In the genomic region with DNA sequence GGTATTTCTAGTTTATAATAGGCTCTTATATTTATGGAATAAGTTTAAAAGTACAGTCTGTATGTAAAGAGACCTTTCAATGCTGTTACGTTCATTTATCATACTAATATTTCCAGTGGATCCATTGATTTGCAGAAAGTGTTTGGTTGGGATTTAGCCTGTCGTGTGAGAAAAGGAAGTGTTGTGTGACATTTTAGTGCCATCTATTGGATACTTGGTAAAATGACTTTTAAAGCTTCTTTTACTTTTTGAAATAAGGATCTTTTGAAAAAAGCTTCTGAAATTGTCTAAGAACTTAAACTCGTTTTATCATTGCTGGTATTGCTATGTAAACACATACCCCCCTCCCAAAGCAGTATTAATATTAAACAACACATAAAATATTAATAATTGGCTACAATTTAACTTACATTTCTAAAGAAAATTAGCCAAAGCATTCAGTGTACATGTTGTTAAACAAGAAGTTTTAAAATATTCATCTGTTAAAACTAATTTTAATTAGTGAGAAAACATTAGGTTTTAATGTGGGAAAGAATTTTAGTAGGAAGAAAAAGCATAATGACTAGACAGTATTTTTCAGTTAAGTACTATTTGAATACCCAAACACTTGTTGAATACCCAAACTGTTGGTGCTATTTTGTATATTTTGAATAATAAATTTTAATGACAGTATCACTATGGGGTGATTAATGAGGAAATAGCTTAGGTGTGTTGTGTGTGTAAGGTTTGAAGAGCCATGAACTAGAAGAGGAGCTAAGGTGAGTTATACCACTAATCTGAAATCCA, we compare ENCODE assay signal across 8 cellular contexts. TPM values are rescaled to one million over a fixed set of nuclear protein-coding genes. Genes with fewer than 3 reads are reported as not detected.
DNase-seq lines count a peak whose midpoint lies in the region; ATAC-seq, FAIRE-seq and TF ChIP-seq lines count a peak whose summit lies in the region.

No MANE protein-coding gene starts in this region.

- peak in 1 of 2 donors; percentile 22 for ATAC-seq in CD4-positive, CD25-positive, alpha-beta regulatory T cell (ENCODE audit: low read depth in 2 of 2)
- ATAC-seq in T-helper 17 cell, result peak; percentile 47
- no peak for ATAC-seq in GM19035 (IDR thresholded peaks at IDR 0.05; ENCODE audit: unreplicated experiment)

- peak; percentile 87 for FAIRE-seq in small intestine (lab: Jason Lieb, UNC)

- H3K4me3 ChIP-seq in CD4-positive, CD25-positive, alpha-beta regulatory T cell (ENCODE audit: low read depth, low read length), result no peak overlapping the region
- H3K4me3 ChIP-seq in HFF-Myc (replicated peaks; ENCODE audit: low read depth, low read length) (no peak overlapping the region), small intestine (ENCODE audit: low read depth in 1 of 2, low read length in 2 of 2) (no peak overlapping the region)

- WGBS in small intestine, 3 donors, result 6 to 9% (median 6%) methylated on average over 3 of the region's 3 CpGs

- H3K36me3 Mint-ChIP-seq in CD4-positive, CD25-positive, alpha-beta regulatory T cell, result peaks cover 16% of the 10 kb centered on the region
- H3K36me3 Mint-ChIP-seq in T-helper 17 cell (ENCODE audit: low read depth), result peaks cover 4% of the 10 kb centered on the region

- peak overlapping the region in 1 of 3 donors; percentile 41 for H3K27ac Mint-ChIP-seq in CD4-positive, CD25-positive, alpha-beta regulatory T cell
- no peak overlapping the region for H3K27ac Mint-ChIP-seq in T-helper 17 cell

- H3K4me1 Mint-ChIP-seq in CD4-positive, CD25-positive, alpha-beta regulatory T cell, result peaks cover 19 to 47% (median 28%) of the 10 kb centered on the region in 4 donors
- H3K4me1 Mint-ChIP-seq in T-helper 17 cell, result peaks cover 14% of the 10 kb centered on the region

- H3K27ac ChIP-seq in CD4-positive, CD25-positive, alpha-beta regulatory T cell (ENCODE audit: insufficient read depth, low read length, poor library complexity, severe bottlenecking), result peak overlapping the region; percentile 25
- no peak overlapping the region for H3K27ac ChIP-seq in small intestine (ENCODE audit: low read depth in 1 of 2, low read length in 1 of 2)

- H3K9me3 Mint-ChIP-seq in CD4-positive, CD25-positive, alpha-beta regulatory T cell, result no peaks in the 10 kb centered on the region

- H3K27me3 Mint-ChIP-seq in CD4-positive, CD25-positive, alpha-beta regulatory T cell, result no peaks in the 10 kb centered on the region
- H3K27me3 Mint-ChIP-seq in T-helper 17 cell, result no peaks in the 10 kb centered on the region

- peak in 2 of 3 donors; percentile 58 to 62 for DNase-seq in CD4-positive, CD25-positive, alpha-beta regulatory T cell
- DNase-seq in HFF-Myc (ENCODE audit: extremely low read depth, low read depth) (peak; percentile 15), T-helper 17 cell (no peak), germinal center (ENCODE audit: low spot score) (peak; percentile 10), small intestine (peak; percentile 40)
- no peak for DNase-seq in activated CD8-positive, alpha-beta memory T cell treated with anti-CD3 and anti-CD28 coated beads, Interleukin-2, amount 50 U/mL, for 48 hours
- no peak for DNase-seq in activated CD4-positive, alpha-beta T cell treated with anti-CD3 and anti-CD28 coated beads, Interleukin-2, amount 50 U/mL, for 1 hour

- H3K4me3 Mint-ChIP-seq in CD4-positive, CD25-positive, alpha-beta regulatory T cell, result no peak overlapping the region
- H3K4me3 Mint-ChIP-seq in T-helper 17 cell, result no peak overlapping the region

- no peaks in the 10 kb centered on the region for H3K4me1 ChIP-seq in CD4-positive, CD25-positive, alpha-beta regulatory T cell (ENCODE audit: control insufficient read depth, insufficient read depth, low read length, poor library complexity, severe bottlenecking)
- H3K4me1 ChIP-seq in small intestine (ENCODE audit: control insufficient read depth in 2 of 2, insufficient read depth in 1 of 2, low read depth in 1 of 2, low read length in 1 of 2), result no peaks in the 10 kb centered on the region

- H3K36me3 ChIP-seq in CD4-positive, CD25-positive, alpha-beta regulatory T cell (ENCODE audit: control insufficient read depth, insufficient read depth, low read length), result peaks cover 19% of the 10 kb centered on the region
- H3K36me3 ChIP-seq in small intestine (ENCODE audit: control insufficient read depth in 2 of 2, insufficient read depth in 2 of 2, low read length in 2 of 2), result peaks cover 0 to 1% of the 10 kb centered on the region in 2 donors

- no peaks in the 10 kb centered on the region for H3K27me3 ChIP-seq in CD4-positive, CD25-positive, alpha-beta regulatory T cell (ENCODE audit: control insufficient read depth, insufficient read depth, low read length)
- H3K27me3 ChIP-seq in small intestine (ENCODE audit: control insufficient read depth in 2 of 2, insufficient read depth in 2 of 2, low read length in 2 of 2), result no peaks in the 10 kb centered on the region

- TF ChIP-seq CTCF in HFF-Myc (IDR thresholded peaks at IDR 0.05; ENCODE audit: low read depth, low read length, missing control alignments), result no peak

- no peaks in the 10 kb centered on the region for H3K9me3 ChIP-seq in CD4-positive, CD25-positive, alpha-beta regulatory T cell (ENCODE audit: control insufficient read depth in 2 of 2, low read length in 2 of 2)
- H3K9me3 ChIP-seq in T-helper 17 cell (ENCODE audit: control insufficient read depth, low read length, poor library complexity, severe bottlenecking) (no peaks in the 10 kb centered on the region), small intestine (ENCODE audit: control insufficient read depth, low read depth) (no peaks in the 10 kb centered on the region)

RNA-seq across cellular contexts. Expression of a gene that starts 4.9 kb away (rescaled TPM):
- total RNA-seq in CD4-positive, CD25-positive, alpha-beta regulatory T cell, result 20.8 TPM
- 1 to 10 TPM in 3 of 4 donors, under 1 TPM in 1; 0.80 to 1.3 (median 1.1) TPM for polyA plus RNA-seq in CD4-positive, CD25-positive, alpha-beta regulatory T cell
- 10 to 100 TPM; 11.7 to 15.8 TPM for total RNA-seq in T-helper 17 cell
- polyA plus RNA-seq in small intestine, result under 1 TPM in 1 of 3 donors, not detected in 2; 0.43 TPM

RNA-seq across cellular contexts. Expression of a gene that starts 59.9 kb away (rescaled TPM):
- 98.4 TPM for total RNA-seq in CD4-positive, CD25-positive, alpha-beta regulatory T cell
- polyA plus RNA-seq in CD4-positive, CD25-positive, alpha-beta regulatory T cell, result 10 to 100 TPM; 39.1 to 65.6 (median 51.7) TPM
- total RNA-seq in T-helper 17 cell, result 10 to 100 TPM; 60.1 to 65.1 TPM
- 10 to 100 TPM; 18.8 to 29.3 (median 18.9) TPM for polyA plus RNA-seq in small intestine

Comparison
In these comparisons a context has a peak if more than half of its experiments do, and no peak if none do; other contexts are left out.
1. DNase-seq: peak in CD4-positive, CD25-positive, alpha-beta regulatory T cell (2 of 3), HFF-Myc (single experiment), germinal center (single experiment) and small intestine (single experiment); none in T-helper 17 cell (0 of 3), activated CD8-positive, alpha-beta memory T cell treated with anti-CD3 and anti-CD28 coated beads, Interleukin-2, amount 50 U/mL, for 48 hours (single experiment) and activated CD4-positive, alpha-beta T cell treated with anti-CD3 and anti-CD28 coated beads, Interleukin-2, amount 50 U/mL, for 1 hour (single experiment).